ENCODE assay signal across 1 cellular context in the genomic region with DNA sequence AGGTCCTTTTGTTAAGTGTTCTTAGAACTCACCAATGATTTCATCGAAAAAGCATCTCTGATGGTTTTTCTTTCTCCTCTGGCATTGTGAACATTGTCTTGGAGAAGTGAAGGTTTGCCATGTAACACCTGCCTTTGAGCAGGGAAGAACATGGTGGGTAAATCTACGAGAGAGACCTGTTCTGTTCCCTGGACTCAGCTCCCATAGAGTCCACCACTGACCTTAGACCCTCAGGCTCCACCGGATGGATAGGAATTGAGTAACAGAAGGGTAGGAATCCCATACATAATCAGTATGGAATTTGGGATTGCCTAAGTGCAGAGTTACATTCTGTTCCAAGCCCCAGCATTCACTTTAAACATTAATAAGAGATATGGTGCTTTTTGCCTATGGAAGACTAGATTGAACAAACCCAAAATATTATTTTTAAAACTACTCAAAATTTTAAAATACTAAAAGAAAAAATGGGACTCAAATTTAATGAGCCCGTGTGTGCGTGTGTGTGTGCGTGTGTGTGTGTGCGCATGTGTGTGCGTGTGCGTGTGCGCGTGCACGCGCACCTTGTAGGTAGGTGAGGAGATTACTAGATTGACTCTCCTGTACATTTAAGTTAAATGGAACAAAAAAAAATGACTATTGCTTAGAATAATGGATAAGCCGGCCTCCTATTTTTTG.
A peak's percentile ranks its signal among the peaks of the same experiment; 100 is the strongest.
TF ChIP-seq lines count a peak whose summit lies in the region.

No MANE protein-coding gene starts in this region.

TF ChIP-seq in HepG2, 621 proteins besides CTCF, POLR2A, EP300 and RAD21 (continued from another document and continues in another):
- TF ChIP-seq, protein P1, sequence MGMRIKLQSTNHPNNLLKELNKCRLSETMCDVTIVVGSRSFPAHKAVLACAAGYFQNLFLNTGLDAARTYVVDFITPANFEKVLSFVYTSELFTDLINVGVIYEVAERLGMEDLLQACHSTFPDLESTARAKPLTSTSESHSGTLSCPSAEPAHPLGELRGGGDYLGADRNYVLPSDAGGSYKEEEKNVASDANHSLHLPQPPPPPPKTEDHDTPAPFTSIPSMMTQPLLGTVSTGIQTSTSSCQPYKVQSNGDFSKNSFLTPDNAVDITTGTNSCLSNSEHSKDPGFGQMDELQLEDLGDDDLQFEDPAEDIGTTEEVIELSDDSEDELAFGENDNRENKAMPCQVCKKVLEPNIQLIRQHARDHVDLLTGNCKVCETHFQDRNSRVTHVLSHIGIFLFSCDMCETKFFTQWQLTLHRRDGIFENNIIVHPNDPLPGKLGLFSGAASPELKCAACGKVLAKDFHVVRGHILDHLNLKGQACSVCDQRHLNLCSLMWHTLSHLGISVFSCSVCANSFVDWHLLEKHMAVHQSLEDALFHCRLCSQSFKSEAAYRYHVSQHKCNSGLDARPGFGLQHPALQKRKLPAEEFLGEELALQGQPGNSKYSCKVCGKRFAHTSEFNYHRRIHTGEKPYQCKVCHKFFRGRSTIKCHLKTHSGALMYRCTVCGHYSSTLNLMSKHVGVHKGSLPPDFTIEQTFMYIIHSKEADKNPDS (CRISPR knock-in tag; IDR thresholded peaks at IDR 0.05), result 0 out of 2 replicates have a peak, but pooled peaks have one; percentile 19
- TF ChIP-seq ZHX1 (CRISPR knock-in tag; IDR thresholded peaks at IDR 0.05; ENCODE audit: low read depth) (no peak), POLR2AphosphoS2 (IDR thresholded peaks at IDR 0.05; ENCODE audit: low read depth, low read length) (no peak), HOXA3 (CRISPR knock-in tag; IDR thresholded peaks at IDR 0.05) (peak; percentile 35; the same call in 1 of the 2 replicates), NR2C2 (CRISPR knock-in tag; IDR thresholded peaks at IDR 0.05; ENCODE audit: borderline replicate concordance) (peak; percentile 64; the same call in 1 of the 2 replicates), XBP1 (CRISPR knock-in tag; IDR thresholded peaks at IDR 0.05) (no peak), NCOA2 (CRISPR knock-in tag; IDR thresholded peaks at IDR 0.05) (peak; percentile 78), ZSCAN9 (CRISPR knock-in tag; IDR thresholded peaks at IDR 0.05; ENCODE audit: borderline replicate concordance) (no peak), ELF3 (CRISPR knock-in tag; IDR thresholded peaks at IDR 0.05) (peak; percentile 78), NR2F1 (CRISPR knock-in tag; IDR thresholded peaks at IDR 0.05) (peak; percentile 81 to 89), FOXP1 (IDR thresholded peaks at IDR 0.05) (no peak), FOXP1 (CRISPR knock-in tag; IDR thresholded peaks at IDR 0.05) (peak; percentile 31; the same call in 1 of the 2 replicates), ZNF431 (CRISPR knock-in tag; IDR thresholded peaks at IDR 0.05; ENCODE audit: borderline replicate concordance, low read depth) (0 out of 2 replicates have a peak, but pooled peaks have one; percentile 51), ZFP1 (CRISPR knock-in tag; IDR thresholded peaks at IDR 0.05) (0 out of 2 replicates have a peak, but pooled peaks have one; percentile 33), MED8 (CRISPR knock-in tag; IDR thresholded peaks at IDR 0.05; ENCODE audit: insufficient replicate concordance) (no peak), ZSCAN20 (CRISPR knock-in tag; IDR thresholded peaks at IDR 0.05; ENCODE audit: borderline replicate concordance) (no peak), ZNF891 (CRISPR knock-in tag; IDR thresholded peaks at IDR 0.05) (no peak), ZNF577 (CRISPR knock-in tag; IDR thresholded peaks at IDR 0.05; ENCODE audit: borderline replicate concordance, low read depth) (no peak), NFE2L1 (CRISPR knock-in tag; IDR thresholded peaks at IDR 0.05; ENCODE audit: borderline replicate concordance) (no peak), TP53 (CRISPR knock-in tag; conservative IDR thresholded peaks at IDR 0.05) (no peak), ZNF614 (CRISPR knock-in tag; IDR thresholded peaks at IDR 0.05; ENCODE audit: borderline replicate concordance) (peak; percentile 74; the same call in 1 of the 2 replicates), ZNF337 (CRISPR knock-in tag; IDR thresholded peaks at IDR 0.05; ENCODE audit: borderline replicate concordance, low read depth) (0 out of 2 replicates have a peak, but pooled peaks have one; percentile 49), ZNF329 (CRISPR knock-in tag; IDR thresholded peaks at IDR 0.05; ENCODE audit: low read depth) (no peak), RFXANK (CRISPR knock-in tag; IDR thresholded peaks at IDR 0.05) (0 out of 2 replicates have a peak, but pooled peaks have one; percentile 51), ZFP36 (IDR thresholded peaks at IDR 0.05; ENCODE audit: borderline replicate concordance, low read depth, low read length, partially characterized antibody) (no peak), KDM4B (CRISPR knock-in tag; IDR thresholded peaks at IDR 0.05) (0 out of 2 replicates have a peak, but pooled peaks have one; percentile 44), ZNF878 (CRISPR knock-in tag; IDR thresholded peaks at IDR 0.05) (0 out of 2 replicates have a peak, but pooled peaks have one; percentile 41), ZNF572 (CRISPR knock-in tag; IDR thresholded peaks at IDR 0.05) (no peak), ONECUT2 (CRISPR knock-in tag; IDR thresholded peaks at IDR 0.05) (no peak), ERF (CRISPR knock-in tag; IDR thresholded peaks at IDR 0.05) (peak; percentile 49; the same call in 1 of the 2 replicates), ZNF615 (CRISPR knock-in tag; IDR thresholded peaks at IDR 0.05; ENCODE audit: borderline replicate concordance) (no peak), KLF9 (CRISPR knock-in tag; IDR thresholded peaks at IDR 0.05; ENCODE audit: low read depth) (no peak), ZNF136 (CRISPR knock-in tag; IDR thresholded peaks at IDR 0.05; ENCODE audit: low read depth) (0 out of 2 replicates have a peak, but pooled peaks have one; percentile 76), ZNF280D (CRISPR knock-in tag; IDR thresholded peaks at IDR 0.05) (no peak), TRIM24 (CRISPR knock-in tag; IDR thresholded peaks at IDR 0.05) (peak; percentile 52; the same call in 1 of the 2 replicates)
- TF ChIP-seq, protein P2, sequence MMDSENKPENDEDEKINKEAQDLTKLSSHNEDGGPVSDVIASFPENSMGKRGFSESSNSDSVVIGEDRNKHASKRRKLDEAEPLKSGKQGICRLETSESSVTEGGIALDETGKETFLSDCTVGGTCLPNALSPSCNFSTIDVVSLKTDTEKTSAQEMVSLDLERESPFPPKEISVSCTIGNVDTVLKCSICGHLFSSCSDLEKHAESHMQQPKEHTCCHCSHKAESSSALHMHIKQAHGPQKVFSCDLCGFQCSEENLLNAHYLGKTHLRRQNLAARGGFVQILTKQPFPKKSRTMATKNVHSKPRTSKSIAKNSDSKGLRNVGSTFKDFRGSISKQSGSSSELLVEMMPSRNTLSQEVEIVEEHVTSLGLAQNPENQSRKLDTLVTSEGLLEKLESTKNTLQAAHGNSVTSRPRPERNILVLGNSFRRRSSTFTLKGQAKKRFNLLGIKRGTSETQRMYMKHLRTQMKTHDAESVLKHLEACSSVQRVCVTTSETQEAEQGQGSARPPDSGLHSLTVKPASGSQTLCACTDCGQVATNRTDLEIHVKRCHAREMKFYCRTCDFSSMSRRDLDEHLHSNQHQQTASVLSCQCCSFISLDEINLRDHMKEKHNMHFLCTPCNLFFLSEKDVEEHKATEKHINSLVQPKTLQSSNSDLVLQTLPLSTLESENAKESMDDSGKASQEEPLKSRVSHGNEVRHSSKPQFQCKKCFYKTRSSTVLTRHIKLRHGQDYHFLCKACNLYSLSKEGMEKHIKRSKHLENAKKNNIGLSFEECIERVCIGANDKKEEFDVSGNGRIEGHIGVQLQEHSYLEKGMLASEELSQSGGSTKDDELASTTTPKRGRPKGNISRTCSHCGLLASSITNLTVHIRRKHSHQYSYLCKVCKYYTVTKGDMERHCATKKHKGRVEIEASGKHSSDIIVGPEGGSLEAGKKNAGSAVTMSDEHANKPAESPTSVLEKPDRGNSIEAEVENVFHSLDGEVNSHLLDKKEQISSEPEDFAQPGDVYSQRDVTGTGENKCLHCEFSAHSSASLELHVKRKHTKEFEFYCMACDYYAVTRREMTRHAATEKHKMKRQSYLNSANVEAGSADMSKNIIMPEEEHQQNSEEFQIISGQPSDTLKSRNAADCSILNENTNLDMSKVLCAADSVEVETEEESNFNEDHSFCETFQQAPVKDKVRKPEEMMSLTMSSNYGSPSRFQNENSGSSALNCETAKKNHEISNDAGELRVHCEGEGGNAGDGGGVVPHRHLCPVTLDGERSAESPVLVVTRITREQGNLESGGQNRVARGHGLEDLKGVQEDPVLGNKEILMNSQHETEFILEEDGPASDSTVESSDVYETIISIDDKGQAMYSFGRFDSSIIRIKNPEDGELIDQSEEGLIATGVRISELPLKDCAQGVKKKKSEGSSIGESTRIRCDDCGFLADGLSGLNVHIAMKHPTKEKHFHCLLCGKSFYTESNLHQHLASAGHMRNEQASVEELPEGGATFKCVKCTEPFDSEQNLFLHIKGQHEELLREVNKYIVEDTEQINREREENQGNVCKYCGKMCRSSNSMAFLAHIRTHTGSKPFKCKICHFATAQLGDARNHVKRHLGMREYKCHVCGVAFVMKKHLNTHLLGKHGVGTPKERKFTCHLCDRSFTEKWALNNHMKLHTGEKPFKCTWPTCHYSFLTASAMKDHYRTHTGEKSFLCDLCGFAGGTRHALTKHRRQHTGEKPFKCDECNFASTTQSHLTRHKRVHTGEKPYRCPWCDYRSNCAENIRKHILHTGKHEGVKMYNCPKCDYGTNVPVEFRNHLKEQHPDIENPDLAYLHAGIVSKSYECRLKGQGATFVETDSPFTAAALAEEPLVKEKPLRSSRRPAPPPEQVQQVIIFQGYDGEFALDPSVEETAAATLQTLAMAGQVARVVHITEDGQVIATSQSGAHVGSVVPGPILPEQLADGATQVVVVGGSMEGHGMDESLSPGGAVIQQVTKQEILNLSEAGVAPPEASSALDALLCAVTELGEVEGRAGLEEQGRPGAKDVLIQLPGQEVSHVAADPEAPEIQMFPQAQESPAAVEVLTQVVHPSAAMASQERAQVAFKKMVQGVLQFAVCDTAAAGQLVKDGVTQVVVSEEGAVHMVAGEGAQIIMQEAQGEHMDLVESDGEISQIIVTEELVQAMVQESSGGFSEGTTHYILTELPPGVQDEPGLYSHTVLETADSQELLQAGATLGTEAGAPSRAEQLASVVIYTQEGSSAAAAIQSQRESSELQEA (CRISPR knock-in tag; IDR thresholded peaks at IDR 0.05; ENCODE audit: not compliant biosample characterization), result no peak
- TF ChIP-seq, protein P3, sequence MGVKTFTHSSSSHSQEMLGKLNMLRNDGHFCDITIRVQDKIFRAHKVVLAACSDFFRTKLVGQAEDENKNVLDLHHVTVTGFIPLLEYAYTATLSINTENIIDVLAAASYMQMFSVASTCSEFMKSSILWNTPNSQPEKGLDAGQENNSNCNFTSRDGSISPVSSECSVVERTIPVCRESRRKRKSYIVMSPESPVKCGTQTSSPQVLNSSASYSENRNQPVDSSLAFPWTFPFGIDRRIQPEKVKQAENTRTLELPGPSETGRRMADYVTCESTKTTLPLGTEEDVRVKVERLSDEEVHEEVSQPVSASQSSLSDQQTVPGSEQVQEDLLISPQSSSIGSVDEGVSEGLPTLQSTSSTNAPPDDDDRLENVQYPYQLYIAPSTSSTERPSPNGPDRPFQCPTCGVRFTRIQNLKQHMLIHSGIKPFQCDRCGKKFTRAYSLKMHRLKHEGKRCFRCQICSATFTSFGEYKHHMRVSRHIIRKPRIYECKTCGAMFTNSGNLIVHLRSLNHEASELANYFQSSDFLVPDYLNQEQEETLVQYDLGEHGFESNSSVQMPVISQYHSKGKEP (CRISPR knock-in tag; IDR thresholded peaks at IDR 0.05), result no peak
- TF ChIP-seq, protein P4, sequence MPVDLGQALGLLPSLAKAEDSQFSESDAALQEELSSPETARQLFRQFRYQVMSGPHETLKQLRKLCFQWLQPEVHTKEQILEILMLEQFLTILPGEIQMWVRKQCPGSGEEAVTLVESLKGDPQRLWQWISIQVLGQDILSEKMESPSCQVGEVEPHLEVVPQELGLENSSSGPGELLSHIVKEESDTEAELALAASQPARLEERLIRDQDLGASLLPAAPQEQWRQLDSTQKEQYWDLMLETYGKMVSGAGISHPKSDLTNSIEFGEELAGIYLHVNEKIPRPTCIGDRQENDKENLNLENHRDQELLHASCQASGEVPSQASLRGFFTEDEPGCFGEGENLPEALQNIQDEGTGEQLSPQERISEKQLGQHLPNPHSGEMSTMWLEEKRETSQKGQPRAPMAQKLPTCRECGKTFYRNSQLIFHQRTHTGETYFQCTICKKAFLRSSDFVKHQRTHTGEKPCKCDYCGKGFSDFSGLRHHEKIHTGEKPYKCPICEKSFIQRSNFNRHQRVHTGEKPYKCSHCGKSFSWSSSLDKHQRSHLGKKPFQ (CRISPR knock-in tag; IDR thresholded peaks at IDR 0.05; ENCODE audit: insufficient replicate concordance), result no peak
